ENCODE assay signal across 15 cellular contexts in the genomic region with DNA sequence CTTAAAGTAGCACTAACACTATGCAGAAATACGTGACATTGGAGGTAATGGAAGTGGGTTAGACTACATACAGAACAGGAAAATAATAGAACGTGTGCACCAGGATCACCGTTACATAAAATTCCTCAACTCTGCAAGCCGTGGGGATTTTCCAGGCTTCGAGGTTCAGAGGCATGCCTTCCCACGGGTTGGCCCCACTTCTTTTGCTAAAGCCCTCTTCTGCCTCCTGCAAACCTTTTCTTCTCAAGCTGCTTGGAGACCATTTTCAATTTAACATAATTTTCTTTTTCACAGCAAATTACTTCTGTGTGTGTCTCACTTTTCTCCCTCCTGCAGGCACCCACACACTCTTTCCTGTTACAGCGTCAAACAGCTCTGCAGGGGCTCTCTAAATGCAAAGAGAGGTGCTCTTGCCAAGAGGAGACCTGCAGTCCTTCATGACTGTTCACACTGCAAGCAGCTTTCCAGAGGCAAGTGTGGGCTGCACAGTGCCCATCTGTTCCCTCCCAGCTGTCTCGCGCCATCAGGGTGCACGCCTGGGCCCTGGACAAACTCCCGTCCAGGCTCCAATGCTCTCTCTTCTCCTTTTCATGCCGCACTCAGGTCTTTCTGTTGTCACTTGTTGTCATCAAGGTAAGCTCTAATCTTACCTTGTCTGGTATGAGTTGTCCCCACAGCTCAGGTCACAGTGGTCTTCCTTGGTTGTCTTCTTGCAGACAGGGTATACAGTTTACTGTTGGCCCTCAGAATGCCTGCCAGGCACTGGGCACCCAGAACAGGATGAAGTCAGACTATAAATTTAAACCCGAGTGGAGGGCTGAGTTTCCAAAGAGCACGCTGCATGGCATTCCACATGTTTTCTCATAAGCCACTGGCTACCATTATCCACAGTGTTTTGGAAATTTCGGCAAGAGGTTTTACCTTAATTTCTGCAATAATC.
"Had no signal": no experiment of that assay in that cellular context is flagged by ENCODE, and none has a peak within 500 bp of the region (broad histone marks: within the 10 kb centered on the region; RNA-seq: fewer than 3 reads in every experiment).

No MANE protein-coding gene starts in this region.

- H3K36me3 Mint-ChIP-seq: activated naive CD4-positive, alpha-beta T cell treated with anti-CD3 and anti-CD28 coated beads, Interleukin-2, amount 50 U/mL, for 24 hours; type B pancreatic cell had no signal

- H3K4me1 Mint-ChIP-seq: activated naive CD4-positive, alpha-beta T cell treated with anti-CD3 and anti-CD28 coated beads, Interleukin-2, amount 50 U/mL, for 24 hours had no signal

- DNase-seq: activated CD4-positive, alpha-beta T cell treated with anti-CD3 and anti-CD28 coated beads, Interleukin-2, amount 10 ng/mL, durations not matched to agents 24 days and 14 days; activated CD4-positive, CD25-positive, alpha-beta regulatory T cell; activated CD8-positive, alpha-beta memory T cell treated with anti-CD3 and anti-CD28 coated beads for 24 hours; activated gamma-delta T cell; cerebellar nuclear complex; cortex of kidney; effector CD4-positive, alpha-beta T cell; gastrocnemius medialis; lower lobe of right lung; nephron progenitor cell; stimulated activated naive CD8-positive, alpha-beta T cell treated with anti-CD3 and anti-CD28 coated beads, Interleukin-15, amount 100 ng/mL, for 72 hours; T-helper 1 cell; T-helper 9 cell had no signal

- H3K4me3 Mint-ChIP-seq: activated CD4-positive, alpha-beta T cell treated with anti-CD3 and anti-CD28 coated beads, Interleukin-2, amount 10 ng/mL, durations not matched to agents 24 days and 14 days; activated naive CD4-positive, alpha-beta T cell treated with anti-CD3 and anti-CD28 coated beads, Interleukin-2, amount 50 U/mL, for 24 hours; nephron progenitor cell; stimulated activated naive CD8-positive, alpha-beta T cell treated with anti-CD3 and anti-CD28 coated beads, Interleukin-15, amount 100 ng/mL, for 72 hours; type B pancreatic cell had no signal

- H3K9me3 Mint-ChIP-seq: nephron progenitor cell had no signal

- ATAC-seq: gastrocnemius medialis; lower lobe of right lung; stimulated activated naive CD8-positive, alpha-beta T cell treated with anti-CD3 and anti-CD28 coated beads, Interleukin-15, amount 100 ng/mL, for 72 hours had no signal

- H3K27ac Mint-ChIP-seq: activated CD4-positive, alpha-beta T cell treated with anti-CD3 and anti-CD28 coated beads, Interleukin-2, amount 10 ng/mL, durations not matched to agents 24 days and 14 days; activated naive CD4-positive, alpha-beta T cell treated with anti-CD3 and anti-CD28 coated beads, Interleukin-2, amount 50 U/mL, for 24 hours; nephron progenitor cell; type B pancreatic cell had no signal
